32 cellular contexts compared by ENCODE assay signal in the genomic region with DNA sequence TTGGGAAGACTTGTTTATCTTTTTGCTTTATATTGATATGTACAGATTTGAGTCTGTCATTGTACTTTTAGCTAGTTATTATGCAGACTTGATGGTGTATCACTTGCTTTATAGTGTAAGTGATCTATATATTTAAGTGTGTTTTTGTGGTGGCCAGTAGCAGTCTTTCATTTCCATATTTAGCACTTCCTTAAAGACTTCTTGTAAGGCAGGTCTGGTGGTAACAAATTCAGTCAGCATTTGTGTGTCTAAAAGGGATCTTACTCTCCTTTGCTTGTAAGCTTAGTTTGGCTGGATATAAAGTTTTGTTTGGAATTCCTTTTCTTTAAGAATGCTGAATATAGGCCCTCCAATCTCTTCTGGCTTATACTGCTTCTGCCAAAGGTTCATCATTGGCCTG.
"Had no signal": no experiment of that assay in that cellular context is flagged by ENCODE, and none has a peak within 500 bp of the region (broad histone marks: within the 10 kb centered on the region; RNA-seq: fewer than 3 reads in every experiment).

No MANE protein-coding gene starts in this region.

- H3K36me3 ChIP-seq: Peyer's patch, SJSA1 had no signal

- H3K4me3 Mint-ChIP-seq: T-helper 1 cell treated with Interleukin-12 subunit alpha and Interleukin-12 subunit beta and Interleukin-4 antibody, amounts not matched to agents 30 μg/mL and 1 μg/mL, for 36 hours had no signal

- H3K4me2 ChIP-seq: SK-N-SH had no signal

- H3K27ac ChIP-seq: Peyer's patch, SJSA1 had no signal

- H3K9me3 ChIP-seq: SJSA1, SK-N-SH had no signal

- DNase-seq: NCI-H1048, NCI-H1092 treated with DMSO at 0.1 percent for 48 hours, NCI-H1105 treated with DMSO at 0.1 percent for 48 hours, NCI-H1417, NCI-H1436, NCI-H146, NCI-H1694, NCI-H187, NCI-H1930, NCI-H2029 treated with DMSO at 0.1 percent for 48 hours, NCI-H2081 treated with DMSO at 0.1 percent for 48 hours, NCI-H2107, NCI-H2171, NCI-H226, NCI-H446 treated with DMSO at 0.1 percent for 48 hours, NCI-H510A, NCI-H524, NCI-H526, NCI-H69, NCI-H748 treated with DMSO at 0.1 percent for 48 hours, NCI-H82, OCI-M1, Peyer's patch, Right ventricle myocardium superior, RPMI8226, SHP77 treated with DMSO at 0.1 percent for 48 hours, SK-N-SH, SW 1271, T-helper 1 cell had no signal

- H3K27ac Mint-ChIP-seq: T-helper 1 cell treated with Interleukin-12 subunit alpha and Interleukin-12 subunit beta and Interleukin-4 antibody, amounts not matched to agents 30 μg/mL and 1 μg/mL, for 36 hours had no signal

- H3K4me1 ChIP-seq: Peyer's patch, SJSA1 had no signal

- H3K4me3 ChIP-seq: Peyer's patch, SJSA1 had no signal

- H3K27me3 ChIP-seq: Peyer's patch, SJSA1 had no signal

- ATAC-seq: PC-3 had no signal

- H3K9ac ChIP-seq: SK-N-SH had no signal
